34 cellular contexts compared by ENCODE assay signal in the genomic region with DNA sequence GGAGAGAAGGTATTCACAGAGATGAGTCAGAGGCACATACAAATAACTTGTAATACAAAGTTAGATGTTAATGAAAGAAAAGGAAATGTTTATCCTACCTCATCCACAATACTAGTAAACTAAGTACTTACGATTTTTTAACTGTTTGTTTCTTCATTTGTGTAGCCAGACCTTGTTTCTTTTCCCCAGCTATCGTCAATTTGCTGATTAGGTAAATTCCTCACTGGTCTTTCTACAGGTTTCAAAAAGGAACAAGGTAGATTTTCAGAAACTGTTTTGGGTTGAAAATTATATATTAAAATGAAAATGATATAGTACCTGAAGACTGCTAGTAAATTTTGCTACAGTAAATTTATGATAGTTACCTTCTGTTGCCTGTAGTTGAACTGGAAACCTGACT. TPM values are rescaled to one million over a fixed set of nuclear protein-coding genes. Genes with fewer than 3 reads are reported as not detected.
"Had no signal": no experiment of that assay in that cellular context is flagged by ENCODE, and none has a peak within 500 bp of the region (broad histone marks: within the 10 kb centered on the region; RNA-seq: fewer than 3 reads in every experiment).

No MANE protein-coding gene starts in this region.

- FAIRE-seq: TTC549 had no signal

- ATAC-seq: activated CD4-positive, alpha-beta T cell treated with anti-CD3 and anti-CD28 coated beads for 36 hours; activated CD4-positive, CD25-positive, alpha-beta regulatory T cell treated with anti-CD3 and anti-CD28 coated beads, Interleukin-2, amount 50 U/mL, for 24 hours; activated CD8-positive, alpha-beta T cell treated with anti-CD3 and anti-CD28 coated beads, Interleukin-2, amount 10 ng/mL, durations not matched to agents 7 days and 5 days; activated naive CD8-positive, alpha-beta T cell treated with anti-CD3 and anti-CD28 coated beads, Interleukin-2, amount 50 U/mL, for 24 hours; WTC11 had no signal

- H3K27ac ChIP-seq: cardiac muscle cell, Peyer's patch, SJSA1 had no signal

- H3K27me3 ChIP-seq: cardiac muscle cell, Peyer's patch had no signal

- H3K4me3 Mint-ChIP-seq: activated CD4-positive, alpha-beta T cell treated with anti-CD3 and anti-CD28 coated beads for 36 hours; activated CD4-positive, alpha-beta T cell treated with anti-CD3 and anti-CD28 coated beads, Interleukin-2, amount 10 ng/mL, durations not matched to agents 7 days and 5 days; activated CD8-positive, alpha-beta T cell treated with anti-CD3 and anti-CD28 coated beads, Interleukin-2, amount 10 ng/mL, durations not matched to agents 7 days and 5 days; activated naive CD4-positive, alpha-beta T cell treated with anti-CD3 and anti-CD28 coated beads, Interleukin-2, amount 10 ng/mL, durations not matched to agents 7 days and 5 days; activated naive CD8-positive, alpha-beta T cell; activated naive CD8-positive, alpha-beta T cell treated with anti-CD3 and anti-CD28 coated beads, Interleukin-2, amount 50 U/mL, for 24 hours; activated T-cell treated with anti-CD3 and anti-CD28 coated beads, Interleukin-2, amount 50 U/mL, for 24 hours; activated T-helper 1 cell treated with anti-CD3 and anti-CD28 coated beads, Interleukin-12 subunit alpha, Interleukin-12 subunit beta, Interleukin-2, Interleukin-4 antibody, amounts not matched to agents 30 ng/mL and 10 ng/mL and 1 ng/mL, durations not matched to agents 14 hours and 24 hours and 36 hours; central memory CD8-positive, alpha-beta T cell; T-helper 1 cell treated with Interleukin-12 subunit alpha and Interleukin-12 subunit beta and Interleukin-4 antibody, amounts not matched to agents 30 μg/mL and 1 μg/mL, for 36 hours; T-helper 2 cell treated with Interferon-gamma antibody and Interleukin-4, amounts not matched to agents 5 μg/mL and 100 μg/mL, for 36 hours; WTC11 had no signal

- H3K9ac ChIP-seq: SK-N-SH had no signal

- H3K4me1 ChIP-seq: Peyer's patch, SJSA1 had no signal

- H3K27ac Mint-ChIP-seq: activated CD4-positive, alpha-beta T cell treated with anti-CD3 and anti-CD28 coated beads for 36 hours; activated CD4-positive, alpha-beta T cell treated with anti-CD3 and anti-CD28 coated beads, Interleukin-2, amount 10 ng/mL, durations not matched to agents 7 days and 5 days; activated CD8-positive, alpha-beta T cell treated with anti-CD3 and anti-CD28 coated beads, Interleukin-2, amount 10 ng/mL, durations not matched to agents 7 days and 5 days; activated naive CD4-positive, alpha-beta T cell treated with anti-CD3 and anti-CD28 coated beads, Interleukin-2, amount 10 ng/mL, durations not matched to agents 7 days and 5 days; activated naive CD8-positive, alpha-beta T cell; activated naive CD8-positive, alpha-beta T cell treated with anti-CD3 and anti-CD28 coated beads, Interleukin-2, amount 50 U/mL, for 24 hours; activated T-cell treated with anti-CD3 and anti-CD28 coated beads, Interleukin-2, amount 50 U/mL, for 24 hours; activated T-helper 1 cell treated with anti-CD3 and anti-CD28 coated beads, Interleukin-12 subunit alpha, Interleukin-12 subunit beta, Interleukin-2, Interleukin-4 antibody, amounts not matched to agents 30 ng/mL and 10 ng/mL and 1 ng/mL, durations not matched to agents 14 hours and 24 hours and 36 hours; T-helper 1 cell treated with Interleukin-12 subunit alpha and Interleukin-12 subunit beta and Interleukin-4 antibody, amounts not matched to agents 30 μg/mL and 1 μg/mL, for 36 hours; T-helper 2 cell treated with Interferon-gamma antibody and Interleukin-4, amounts not matched to agents 5 μg/mL and 100 μg/mL, for 36 hours; WTC11 had no signal

- H3K4me1 Mint-ChIP-seq: activated CD4-positive, alpha-beta T cell treated with anti-CD3 and anti-CD28 coated beads for 36 hours; activated CD4-positive, alpha-beta T cell treated with anti-CD3 and anti-CD28 coated beads, Interleukin-2, amount 10 ng/mL, durations not matched to agents 7 days and 5 days; activated naive CD4-positive, alpha-beta T cell treated with anti-CD3 and anti-CD28 coated beads, Interleukin-2, amount 10 ng/mL, durations not matched to agents 7 days and 5 days; activated naive CD8-positive, alpha-beta T cell treated with anti-CD3 and anti-CD28 coated beads, Interleukin-2, amount 50 U/mL, for 24 hours; central memory CD8-positive, alpha-beta T cell had no signal

- H3K27me3 Mint-ChIP-seq: activated naive CD4-positive, alpha-beta T cell treated with anti-CD3 and anti-CD28 coated beads, Interleukin-2, amount 10 ng/mL, durations not matched to agents 7 days and 5 days; activated T-cell treated with anti-CD3 and anti-CD28 coated beads, Interleukin-2, amount 50 U/mL, for 24 hours had no signal

- H3K36me3 ChIP-seq: cardiac muscle cell, Peyer's patch, SJSA1 had no signal

- H3K9me3 ChIP-seq: Peyer's patch, SJSA1, SK-N-SH had no signal

- H3K4me2 ChIP-seq: SK-N-SH had no signal

- H3K4me3 ChIP-seq: cardiac muscle cell, Peyer's patch, SJSA1 had no signal

- H3K9me3 Mint-ChIP-seq: activated CD4-positive, alpha-beta T cell treated with anti-CD3 and anti-CD28 coated beads, Interleukin-2, amount 10 ng/mL, durations not matched to agents 7 days and 5 days; activated naive CD4-positive, alpha-beta T cell treated with anti-CD3 and anti-CD28 coated beads, Interleukin-2, amount 10 ng/mL, durations not matched to agents 7 days and 5 days; activated naive CD8-positive, alpha-beta T cell treated with anti-CD3 and anti-CD28 coated beads, Interleukin-2, amount 50 U/mL, for 24 hours; activated T-cell treated with anti-CD3 and anti-CD28 coated beads, Interleukin-2, amount 50 U/mL, for 24 hours; activated T-helper 1 cell treated with anti-CD3 and anti-CD28 coated beads, Interleukin-12 subunit alpha, Interleukin-12 subunit beta, Interleukin-2, Interleukin-4 antibody, amounts not matched to agents 30 ng/mL and 10 ng/mL and 1 ng/mL, durations not matched to agents 14 hours and 24 hours and 36 hours; central memory CD8-positive, alpha-beta T cell; T-helper 1 cell treated with Interleukin-12 subunit alpha and Interleukin-12 subunit beta and Interleukin-4 antibody, amounts not matched to agents 30 μg/mL and 1 μg/mL, for 36 hours; T-helper 2 cell treated with Interferon-gamma antibody and Interleukin-4, amounts not matched to agents 5 μg/mL and 100 μg/mL, for 36 hours; WTC11 had no signal

- H3K36me3 Mint-ChIP-seq: activated naive CD4-positive, alpha-beta T cell treated with anti-CD3 and anti-CD28 coated beads, Interleukin-2, amount 10 ng/mL, durations not matched to agents 7 days and 5 days; activated naive CD8-positive, alpha-beta T cell had no signal

- DNase-seq: activated CD4-positive, alpha-beta T cell treated with anti-CD3 and anti-CD28 coated beads for 36 hours; activated CD4-positive, alpha-beta T cell treated with anti-CD3 and anti-CD28 coated beads, Interleukin-2, amount 10 ng/mL, durations not matched to agents 7 days and 5 days; activated CD4-positive, alpha-beta T cell treated with anti-CD3 and anti-CD28 coated beads, Interleukin-2, amount 50 U/mL, for 48 hours; activated CD8-positive, alpha-beta T cell treated with anti-CD3 and anti-CD28 coated beads, Interleukin-2, amount 10 ng/mL, durations not matched to agents 7 days and 5 days; activated effector memory CD4-positive, alpha-beta T cell treated with Interleukin-2 at 50 U/mL for 16 hours; activated naive CD4-positive, alpha-beta T cell treated with anti-CD3 and anti-CD28 coated beads, Interleukin-2, amount 10 ng/mL, durations not matched to agents 7 days and 5 days; activated naive CD8-positive, alpha-beta T cell treated with anti-CD3 and anti-CD28 coated beads, Interleukin-2, amount 50 U/mL, for 24 hours; activated T-cell treated with anti-CD3 and anti-CD28 coated beads, Interleukin-2, amount 50 U/mL, for 24 hours; anterior cingulate cortex; Karpas-422; NCI-H1048; NCI-H1105 treated with DMSO at 0.1 percent for 48 hours; NCI-H1436; NCI-H1694; NCI-H1930; NCI-H2081 treated with DMSO at 0.1 percent for 48 hours; NCI-H345; NCI-H524 treated with DMSO at 0.1 percent for 48 hours; Peyer's patch; RPMI8226; SHP77 treated with DMSO at 0.1 percent for 48 hours; SK-N-SH had no signal

RNA-seq across cellular contexts. Expression of a gene that starts 56.6 kb away (rescaled TPM):
- total RNA-seq: activated CD4-positive, alpha-beta T cell treated with anti-CD3 and anti-CD28 coated beads for 36 hours; activated CD4-positive, alpha-beta T cell treated with anti-CD3 and anti-CD28 coated beads, Interleukin-2, amount 10 ng/mL, durations not matched to agents 7 days and 5 days; activated CD8-positive, alpha-beta T cell treated with anti-CD3 and anti-CD28 coated beads, Interleukin-2, amount 10 ng/mL, durations not matched to agents 7 days and 5 days; activated T-helper 1 cell treated with anti-CD3 and anti-CD28 coated beads, Interleukin-12 subunit alpha, Interleukin-12 subunit beta, Interleukin-2, Interleukin-4 antibody, amounts not matched to agents 30 ng/mL and 10 ng/mL and 1 ng/mL, durations not matched to agents 14 hours and 24 hours and 36 hours; cardiac muscle cell; MCF 10A; NCI-H460; Peyer's patch; SJSA1 had no signal
- polyA plus RNA-seq: SK-N-SH had no signal
